ENCODE assay signal across 22 cellular contexts in genomic region chr7:117386125-117386709, GRCh38. TPM values are rescaled to one million over a fixed set of nuclear protein-coding genes. Genes with fewer than 3 reads are reported as not detected.
DNase-seq lines count a peak whose midpoint lies in the region; ATAC-seq and TF ChIP-seq lines count a peak whose summit lies in the region.
"Had no signal": no experiment of that assay in that cellular context is flagged by ENCODE, and none has a peak within 500 bp of the region (broad histone marks: within the 10 kb centered on the region; RNA-seq: fewer than 3 reads in every experiment).

No MANE protein-coding gene starts in this region.

- TF ChIP-seq EP300 in stomach (IDR thresholded peaks at IDR 0.05) = no peak

- H3K36me3 ChIP-seq in cardiac muscle cell (no peaks in the 10 kb centered on the region), heart right ventricle (no peaks in the 10 kb centered on the region), SU-DHL-6 (ENCODE audit: low read length) (peaks cover 8% of the 10 kb centered on the region; the same call in 1 of the 2 replicates), stomach (no peaks in the 10 kb centered on the region)
- H3K36me3 ChIP-seq: gastrocnemius medialis, neutrophil, tibial artery had no signal

- peak overlapping the region; percentile 99 for H3K4me2 ChIP-seq in SU-DHL-6 (ENCODE audit: low read depth, low read length, poor library complexity, severe bottlenecking)

- H3K27ac ChIP-seq in cardiac muscle cell = peak overlapping the region; percentile 59
- H3K27ac ChIP-seq in heart right ventricle = no peak overlapping the region
- peak overlapping the region; percentile 100 for H3K27ac ChIP-seq in SU-DHL-6 (ENCODE audit: low read depth, low read length)
- no peak overlapping the region for H3K27ac ChIP-seq in stomach
- H3K27ac ChIP-seq: gastrocnemius medialis, neutrophil, tibial artery had no signal

- ATAC-seq in heart right ventricle = no peak
- ATAC-seq in HG03342 (IDR thresholded peaks at IDR 0.05; ENCODE audit: unreplicated experiment) = no peak
- ATAC-seq in stimulated activated effector memory CD8-positive, alpha-beta T cell treated with anti-CD3 and anti-CD28 coated beads, Interleukin-12 subunit alpha, Interleukin-12 subunit beta, amount 100 ng/mL, for 72 hours = no peak
- ATAC-seq: gastrocnemius medialis; stimulated activated naive CD8-positive, alpha-beta T cell treated with anti-CD3 and anti-CD28 coated beads, Interleukin-15, Interleukin-2, amounts not matched to agents 100 U/mL and 50 U/mL, for 24 hours; WTC11 had no signal

- no peaks in the 10 kb centered on the region for H3K4me1 Mint-ChIP-seq in stimulated activated effector memory CD8-positive, alpha-beta T cell treated with anti-CD3 and anti-CD28 coated beads, Interleukin-12 subunit alpha, Interleukin-12 subunit beta, amount 100 ng/mL, for 72 hours
- H3K4me1 Mint-ChIP-seq: WTC11 had no signal

- 74 to 78% methylated on average over 1 of the region's 1 CpG for WGBS in heart right ventricle, 2 donors
- WGBS in stomach, 5 donors = 74 to 79% (median 78%) methylated on average over 1 of the region's 1 CpG

- peak overlapping the region; percentile 58 for H2AFZ ChIP-seq in SU-DHL-6 (ENCODE audit: low read depth, low read length, severe bottlenecking)

- peaks cover 20% of the 10 kb centered on the region for H3K9me3 Mint-ChIP-seq in stimulated activated effector memory CD8-positive, alpha-beta T cell treated with anti-CD3 and anti-CD28 coated beads, Interleukin-12 subunit alpha, Interleukin-12 subunit beta, amount 100 ng/mL, for 72 hours
- H3K9me3 Mint-ChIP-seq: dendritic cell treated with granulocyte-macrophage colony-stimulating factor and Interleukin-4, amounts not matched to agents 40 ng/mL and 50 ng/mL, for 4 days had no signal

- no peaks in the 10 kb centered on the region for H3K9me3 ChIP-seq in cardiac muscle cell (ENCODE audit: low read depth)
- peaks cover 0 to 15% (median 4%) of the 10 kb centered on the region in 11 donors for H3K9me3 ChIP-seq in heart right ventricle
- H3K9me3 ChIP-seq in SU-DHL-6 (ENCODE audit: insufficient read depth, low read length) = peaks cover 19% of the 10 kb centered on the region; the same call in 1 of the 2 replicates
- H3K9me3 ChIP-seq in stomach = peaks cover 0 to 5% (median 0%) of the 10 kb centered on the region in 4 donors
- H3K9me3 ChIP-seq: gastrocnemius medialis, neutrophil had no signal

- peaks cover 52% of the 10 kb centered on the region for H3F3A ChIP-seq in SU-DHL-6 (ENCODE audit: insufficient read depth)

- H3K36me3 Mint-ChIP-seq in stimulated activated effector memory CD8-positive, alpha-beta T cell treated with anti-CD3 and anti-CD28 coated beads, Interleukin-12 subunit alpha, Interleukin-12 subunit beta, amount 100 ng/mL, for 72 hours = no peaks in the 10 kb centered on the region
- H3K36me3 Mint-ChIP-seq: WTC11 had no signal

- no peak overlapping the region for H3K4me3 Mint-ChIP-seq in stimulated activated effector memory CD8-positive, alpha-beta T cell treated with anti-CD3 and anti-CD28 coated beads, Interleukin-12 subunit alpha, Interleukin-12 subunit beta, amount 100 ng/mL, for 72 hours
- H3K4me3 Mint-ChIP-seq: dendritic cell treated with granulocyte-macrophage colony-stimulating factor and Interleukin-4, amounts not matched to agents 40 ng/mL and 50 ng/mL, for 4 days; WTC11 had no signal

- H3K4me1 ChIP-seq in cardiac muscle cell (ENCODE audit: low read depth) (peaks cover 24% of the 10 kb centered on the region), heart right ventricle (no peaks in the 10 kb centered on the region), stomach (no peaks in the 10 kb centered on the region)
- H3K4me1 ChIP-seq: gastrocnemius medialis, tibial artery had no signal

- no peak overlapping the region for H3K27ac Mint-ChIP-seq in stimulated activated effector memory CD8-positive, alpha-beta T cell treated with anti-CD3 and anti-CD28 coated beads, Interleukin-12 subunit alpha, Interleukin-12 subunit beta, amount 100 ng/mL, for 72 hours
- H3K27ac Mint-ChIP-seq: dendritic cell treated with granulocyte-macrophage colony-stimulating factor and Interleukin-4, amounts not matched to agents 40 ng/mL and 50 ng/mL, for 4 days; WTC11 had no signal

- peak in 1 of 2 donors; percentile 2 for DNase-seq in cardiac muscle cell (ENCODE audit: low read depth in 1 of 2, low spot score in 1 of 2)
- DNase-seq in heart right ventricle = no peak
- peak; percentile 9 for DNase-seq in fibroblast of pulmonary artery (ENCODE audit: low read depth)
- no peak for DNase-seq in stomach
- DNase-seq in NCI-H526 (lab: John Stamatoyannopoulos, UW) = no peak
- DNase-seq in stimulated activated effector memory CD8-positive, alpha-beta T cell treated with anti-CD3 and anti-CD28 coated beads, Interleukin-12 subunit alpha, Interleukin-12 subunit beta, amount 100 ng/mL, for 72 hours (ENCODE audit: low spot score in 2 of 2) = no peak
- DNase-seq: activated CD4-positive, alpha-beta T cell treated with anti-CD3 and anti-CD28 coated beads, Interleukin-2, amount 50 U/mL, for 4 hours; DND-41; gastrocnemius medialis; kidney; stimulated activated CD4-positive, alpha-beta T cell treated with anti-CD3 and anti-CD28 coated beads, Interleukin-4, amount 100 ng/mL, for 24 hours; stimulated activated naive CD8-positive, alpha-beta T cell treated with anti-CD3 and anti-CD28 coated beads, Interleukin-15, Interleukin-2, amounts not matched to agents 100 U/mL and 50 U/mL, for 24 hours; T-helper 9 cell; tibial artery had no signal

- no peaks in the 10 kb centered on the region for H3K9me2 ChIP-seq in SU-DHL-6 (replicated peaks; ENCODE audit: insufficient read depth, low read length)

- H3K27me3 ChIP-seq in cardiac muscle cell = no peaks in the 10 kb centered on the region
- peaks cover 0 to 3% (median 0%) of the 10 kb centered on the region in 7 donors for H3K27me3 ChIP-seq in heart right ventricle
- no peaks in the 10 kb centered on the region for H3K27me3 ChIP-seq in SU-DHL-6 (ENCODE audit: low read length)
- no peaks in the 10 kb centered on the region for H3K27me3 ChIP-seq in stomach
- H3K27me3 ChIP-seq: gastrocnemius medialis, neutrophil, tibial artery had no signal

- intact Hi-C loops in heart right ventricle (cut with DNase I) = loop anchor here in 5 of 10 donors (5.0 to 10.0 kb wide), 3 partner anchors 171 to 451 kb away; no protein-coding TSS in a partner anchor
- intact Hi-C loops in stomach (cut with DNase I; ENCODE audit: low total_unique reads) = no loop called here

- TF ChIP-seq CTCF in cardiac muscle cell (IDR thresholded peaks at IDR 0.05; ENCODE audit: low read depth, low read length) (no peak), heart right ventricle (IDR thresholded peaks at IDR 0.05) (no peak), SU-DHL-6 (IDR thresholded peaks at IDR 0.05; ENCODE audit: insufficient read depth, low read length, poor library complexity, severe bottlenecking) (no peak), fibroblast of pulmonary artery (IDR thresholded peaks at IDR 0.05; ENCODE audit: low read length, missing control alignments) (no peak), stomach (IDR thresholded peaks at IDR 0.05) (no peak)

- H3K9ac ChIP-seq in SU-DHL-6 (ENCODE audit: low read length) = peak overlapping the region; percentile 59

- TF ChIP-seq POLR2A in stomach (IDR thresholded peaks at IDR 0.05) = no peak

- H3K79me2 ChIP-seq in SU-DHL-6 (ENCODE audit: insufficient read depth, low read length) = no peaks in the 10 kb centered on the region

- no peaks in the 10 kb centered on the region for H4K20me1 ChIP-seq in SU-DHL-6 (ENCODE audit: low read depth, low read length)

- H3K4me3 ChIP-seq in cardiac muscle cell = no peak overlapping the region
- no peak overlapping the region for H3K4me3 ChIP-seq in heart right ventricle
- H3K4me3 ChIP-seq in SU-DHL-6 (ENCODE audit: insufficient read depth, low read length, poor library complexity, severe bottlenecking) = no peak overlapping the region
- H3K4me3 ChIP-seq in fibroblast of pulmonary artery (replicated peaks; ENCODE audit: low read depth, low read length) = no peak overlapping the region
- H3K4me3 ChIP-seq in stomach = no peak overlapping the region
- H3K4me3 ChIP-seq: gastrocnemius medialis, lung, tibial artery had no signal

RNA-seq across cellular contexts. Expression of gene ASZ1, which starts 41.1 kb away (rescaled TPM):
- total RNA-seq in cardiac muscle cell (0.18 TPM in 1 of 2 replicates, not detected in the other), heart right ventricle (not detected), stomach (not detected)
- polyA plus RNA-seq in cardiac muscle cell (0.70 TPM in 1 of 2 replicates, not detected in the other), heart right ventricle (not detected), stomach (not detected)
- total RNA-seq: A172, gastrocnemius medialis, kidney, WTC11 had no signal
- polyA plus RNA-seq: BJ had no signal

Comparison
In these comparisons a context has a peak if more than half of its experiments do, and no peak if none do; other contexts are left out.
1. H3K27ac ChIP-seq: peak in cardiac muscle cell (single experiment) and SU-DHL-6 (single experiment); none in heart right ventricle (0 of 10) and stomach (0 of 5).